Comparison of ENCODE assay signal across 1 cellular context in genomic region chr1:202806845-202807366, GRCh38.
TF ChIP-seq lines count a peak whose summit lies in the region.

No MANE protein-coding gene starts in this region.

TF ChIP-seq in K562, 482 proteins besides CTCF, POLR2A, EP300 and RAD21 (continued from another document and continues in another):
- TF ChIP-seq BRD9 (IDR thresholded peaks at IDR 0.05; ENCODE audit: low read depth, partially characterized antibody) (no peak), TCF3 (CRISPR knock-in tag; IDR thresholded peaks at IDR 0.05) (no peak), ZBED1 (IDR thresholded peaks at IDR 0.05) (no peak), MBD2 (IDR thresholded peaks at IDR 0.05; ENCODE audit: borderline replicate concordance, low read depth) (no peak), ZFP36 (IDR thresholded peaks at IDR 0.05; ENCODE audit: low read depth, low read length, partially characterized antibody) (no peak), GABPA (tag; conservative IDR thresholded peaks at IDR 0.05; ENCODE audit: low read depth) (peak; percentile 47; the same call in 1 of the 2 replicates), LCOR (CRISPR knock-in tag; IDR thresholded peaks at IDR 0.05) (0 out of 2 replicates have a peak, but pooled peaks have one; percentile 26), CAMTA2 (CRISPR knock-in tag; conservative IDR thresholded peaks at IDR 0.05) (no peak), ZNF76 (CRISPR knock-in tag; IDR thresholded peaks at IDR 0.05; ENCODE audit: borderline replicate concordance) (no peak), ZBTB49 (CRISPR knock-in tag; IDR thresholded peaks at IDR 0.05; ENCODE audit: borderline replicate concordance) (no peak), TFAM (CRISPR knock-in tag; conservative IDR thresholded peaks at IDR 0.05) (no peak), SMARCA5 (IDR thresholded peaks at IDR 0.05) (no peak), ARHGAP35 (IDR thresholded peaks at IDR 0.05; ENCODE audit: partially characterized antibody) (peak; percentile 22), MNT (conservative IDR thresholded peaks at IDR 0.05) (peak in 1 of 2 experiments; percentile 1; a peak in 2 of 4 replicates), ZMIZ1 (IDR thresholded peaks at IDR 0.05; ENCODE audit: low read depth in 2 of 2, low read length in 2 of 2) (no peak), ZNF311 (CRISPR knock-in tag; IDR thresholded peaks at IDR 0.05) (no peak), CBX8 (IDR thresholded peaks at IDR 0.05; ENCODE audit: borderline replicate concordance, extremely low read depth, low read depth, low read length, poor library complexity, severe bottlenecking) (no peak), MXI1 (IDR thresholded peaks at IDR 0.05; ENCODE audit: low read depth, low read length) (no peak), ZNF511 (CRISPR knock-in tag; IDR thresholded peaks at IDR 0.05) (peak; percentile 73; the same call in 1 of the 2 replicates), ZNF639 (CRISPR knock-in tag; conservative IDR thresholded peaks at IDR 0.05 in 1 of 2, IDR thresholded peaks at IDR 0.05 in 1 of 2) (no peak), CHAMP1 (IDR thresholded peaks at IDR 0.05) (no peak), ZBTB17 (CRISPR knock-in tag; IDR thresholded peaks at IDR 0.05) (peak; percentile 43; the same call in 1 of the 2 replicates), HDGF (IDR thresholded peaks at IDR 0.05) (no peak), ZNF449 (CRISPR knock-in tag; IDR thresholded peaks at IDR 0.05) (no peak), MLLT1 (IDR thresholded peaks at IDR 0.05) (peak; percentile 36 to 88; a peak in 2 of 4 replicates), NFE2 (IDR thresholded peaks at IDR 0.05; ENCODE audit: low read depth) (no peak), NBN (IDR thresholded peaks at IDR 0.05; ENCODE audit: low read depth) (no peak), PHF20 (IDR thresholded peaks at IDR 0.05; ENCODE audit: partially characterized antibody) (no peak), JUNB (CRISPR knock-in tag; conservative IDR thresholded peaks at IDR 0.05) (0 out of 2 replicates have a peak, but pooled peaks have one; percentile 4), ETS1 (conservative IDR thresholded peaks at IDR 0.05; ENCODE audit: control insufficient read depth, low read depth, low read length) (no peak), SP2 (IDR thresholded peaks at IDR 0.05; ENCODE audit: extremely low read depth, low read depth, low read length, poor library complexity, severe bottlenecking) (no peak), FOXP1 (CRISPR knock-in tag; IDR thresholded peaks at IDR 0.05) (no peak), RBM25 (IDR thresholded peaks at IDR 0.05; ENCODE audit: low read depth, low read length, severe bottlenecking) (no peak), STAG1 (CRISPR knock-in tag; IDR thresholded peaks at IDR 0.05; ENCODE audit: borderline replicate concordance) (no peak), ZNF778 (CRISPR knock-in tag; IDR thresholded peaks at IDR 0.05) (no peak), FOXM1 (IDR thresholded peaks at IDR 0.05; ENCODE audit: low read depth) (0 out of 2 replicates have a peak, but pooled peaks have one; percentile 10), FOXM1 (CRISPR knock-in tag; IDR thresholded peaks at IDR 0.05; ENCODE audit: low read depth) (no peak), MEIS2 (IDR thresholded peaks at IDR 0.05; ENCODE audit: partially characterized antibody) (no peak), FOXP4 (CRISPR knock-in tag; IDR thresholded peaks at IDR 0.05; ENCODE audit: borderline replicate concordance) (no peak), SLC30A9 (CRISPR knock-in tag; IDR thresholded peaks at IDR 0.05) (no peak), NFIX (CRISPR knock-in tag; IDR thresholded peaks at IDR 0.05; ENCODE audit: low read depth) (no peak; the same call in 1 of the 2 replicates), ZNF282 (CRISPR knock-in tag; IDR thresholded peaks at IDR 0.05) (no peak), TCF7 (IDR thresholded peaks at IDR 0.05; ENCODE audit: borderline replicate concordance) (no peak), SMAD3 (CRISPR knock-in tag; conservative IDR thresholded peaks at IDR 0.05) (no peak), NFATC3 (IDR thresholded peaks at IDR 0.05) (no peak)
